Comparison of ENCODE assay signal across 21 cellular contexts in genomic region chr2:196792865-196793264, GRCh38. TPM values are rescaled to one million over a fixed set of nuclear protein-coding genes. Genes with fewer than 3 reads are reported as not detected.
DNase-seq lines count a peak whose midpoint lies in the region; ATAC-seq and TF ChIP-seq lines count a peak whose summit lies in the region.
"Had no signal": no experiment of that assay in that cellular context is flagged by ENCODE, and none has a peak within 500 bp of the region (broad histone marks: within the 10 kb centered on the region; RNA-seq: fewer than 3 reads in every experiment).

No MANE protein-coding gene starts in this region.

- H3K36me3 ChIP-seq in endodermal cell (ENCODE audit: control insufficient read depth, insufficient read depth, low read length) (peaks cover 89% of the 10 kb centered on the region), tibial nerve (peaks cover 0 to 88% (median 18%) of the 10 kb centered on the region in 3 donors)

- H3K27ac ChIP-seq in endodermal cell (ENCODE audit: low read depth, low read length): no peak overlapping the region
- H3K27ac ChIP-seq in tibial nerve: no peak overlapping the region
- H3K27ac ChIP-seq: A549 had no signal

- WGBS in endodermal cell (ENCODE audit: insufficient coverage in 1 of 2, insufficient read length in 1 of 2), 2 experiments: 98 to 100% methylated on average over 2 to 3 of the region's 3 CpGs
- 93 to 95% methylated on average over 3 of the region's 3 CpGs for whole genome bisulfite sequencing in tibial nerve, 2 donors

- no peak for TF ChIP-seq POLR2A in tibial nerve (IDR thresholded peaks at IDR 0.05)

- H3K27me3 Mint-ChIP-seq in activated T-cell treated with anti-CD3 and anti-CD28 coated beads, Interleukin-2, amount 50 U/mL, for 24 hours: no peaks in the 10 kb centered on the region
- H3K27me3 Mint-ChIP-seq in activated T-cell treated with anti-CD3 and anti-CD28 coated beads, Interleukin-2, amount 50 U/mL, for 72 hours (ENCODE audit: low read depth): no peaks in the 10 kb centered on the region
- no peaks in the 10 kb centered on the region for H3K27me3 Mint-ChIP-seq in stimulated activated naive CD8-positive, alpha-beta T cell treated with anti-CD3 and anti-CD28 coated beads, Interleukin-15, Interleukin-2, amounts not matched to agents 100 ng/mL and 50 ng/mL, for 24 hours
- no peaks in the 10 kb centered on the region for H3K27me3 Mint-ChIP-seq in endodermal cell (ENCODE audit: insufficient read depth)
- H3K27me3 Mint-ChIP-seq: CD4-positive, alpha-beta memory T cell had no signal

- no peak overlapping the region for H3K9ac ChIP-seq in endodermal cell (ENCODE audit: extremely low read depth, low read length, poor library complexity, severe bottlenecking)

- H3K4me1 ChIP-seq in endodermal cell (ENCODE audit: control insufficient read depth, insufficient read depth, low read length) (no peaks in the 10 kb centered on the region), tibial nerve (peaks cover 0 to 20% (median 3%) of the 10 kb centered on the region in 4 donors)

- H3K36me3 Mint-ChIP-seq in activated T-cell treated with anti-CD3 and anti-CD28 coated beads, Interleukin-2, amount 50 U/mL, for 24 hours (ENCODE audit: low read depth): peaks cover 35% of the 10 kb centered on the region
- peaks cover 3 to 24% of the 10 kb centered on the region in 2 donors for H3K36me3 Mint-ChIP-seq in activated T-cell treated with anti-CD3 and anti-CD28 coated beads, Interleukin-2, amount 50 U/mL, for 72 hours (ENCODE audit: insufficient read depth in 2 of 2)
- peaks cover 68% of the 10 kb centered on the region for H3K36me3 Mint-ChIP-seq in stimulated activated naive CD8-positive, alpha-beta T cell treated with anti-CD3 and anti-CD28 coated beads, Interleukin-15, Interleukin-2, amounts not matched to agents 100 ng/mL and 50 ng/mL, for 24 hours (ENCODE audit: low read depth)
- peaks cover 65% of the 10 kb centered on the region for H3K36me3 Mint-ChIP-seq in endodermal cell (ENCODE audit: low read depth)

- no peaks in the 10 kb centered on the region for H3K9me3 Mint-ChIP-seq in activated T-cell treated with anti-CD3 and anti-CD28 coated beads, Interleukin-2, amount 50 U/mL, for 24 hours
- H3K9me3 Mint-ChIP-seq in activated T-cell treated with anti-CD3 and anti-CD28 coated beads, Interleukin-2, amount 50 U/mL, for 72 hours: no peaks in the 10 kb centered on the region
- no peaks in the 10 kb centered on the region for H3K9me3 Mint-ChIP-seq in stimulated activated naive CD8-positive, alpha-beta T cell treated with anti-CD3 and anti-CD28 coated beads, Interleukin-15, Interleukin-2, amounts not matched to agents 100 ng/mL and 50 ng/mL, for 24 hours
- H3K9me3 Mint-ChIP-seq in endodermal cell: no peaks in the 10 kb centered on the region
- H3K9me3 Mint-ChIP-seq: CD4-positive, alpha-beta memory T cell had no signal

- no peaks in the 10 kb centered on the region for H3K27me3 ChIP-seq in endodermal cell (ENCODE audit: control insufficient read depth, insufficient read depth, low read length, poor library complexity, severe bottlenecking)
- no peaks in the 10 kb centered on the region for H3K27me3 ChIP-seq in tibial nerve

- H3K4me3 ChIP-seq in endodermal cell (ENCODE audit: low read length) (no peak overlapping the region), tibial nerve (no peak overlapping the region)
- H3K4me3 ChIP-seq: A549 had no signal

- H3K4me1 Mint-ChIP-seq in activated T-cell treated with anti-CD3 and anti-CD28 coated beads, Interleukin-2, amount 50 U/mL, for 24 hours (ENCODE audit: low read depth): peaks cover 33% of the 10 kb centered on the region
- H3K4me1 Mint-ChIP-seq in activated T-cell treated with anti-CD3 and anti-CD28 coated beads, Interleukin-2, amount 50 U/mL, for 72 hours (ENCODE audit: low read depth): peaks cover 13% of the 10 kb centered on the region
- H3K4me1 Mint-ChIP-seq in stimulated activated naive CD8-positive, alpha-beta T cell treated with anti-CD3 and anti-CD28 coated beads, Interleukin-15, Interleukin-2, amounts not matched to agents 100 ng/mL and 50 ng/mL, for 24 hours (ENCODE audit: low read depth): peaks cover 22% of the 10 kb centered on the region
- H3K4me1 Mint-ChIP-seq in endodermal cell: no peaks in the 10 kb centered on the region

- H3K9me3 ChIP-seq in endodermal cell (ENCODE audit: control insufficient read depth, low read length) (no peaks in the 10 kb centered on the region), tibial nerve (no peaks in the 10 kb centered on the region)
- H3K9me3 ChIP-seq: A549 had no signal

- no peak for DNase-seq in activated T-cell treated with anti-CD3 and anti-CD28 coated beads, Interleukin-2, amount 50 U/mL, for 24 hours
- no peak for DNase-seq in activated T-cell treated with anti-CD3 and anti-CD28 coated beads, Interleukin-2, amount 50 U/mL, for 72 hours
- DNase-seq in stimulated activated naive CD8-positive, alpha-beta T cell treated with anti-CD3 and anti-CD28 coated beads, Interleukin-15, Interleukin-2, amounts not matched to agents 100 U/mL and 50 U/mL, for 24 hours: no peak
- DNase-seq in endodermal cell (no peak), tibial nerve (ENCODE audit: low spot score in 2 of 2) (no peak), NCI-H2029 treated with DMSO at 0.1 percent for 48 hours (lab: John Stamatoyannopoulos, UW) (no peak)
- DNase-seq: 8988T; C1 segment of cervical spinal cord; Calu3; CD4-positive, alpha-beta memory T cell; COR-L47; DMS53; DMS79 treated with DMSO at 0.1 percent for 48 hours; GF-D8; H7; HCEC 1CT had no signal

- ATAC-seq in activated T-cell treated with anti-CD3 and anti-CD28 coated beads, Interleukin-2, amount 50 U/mL, for 72 hours (replicated peaks in 1 of 2): no peak
- ATAC-seq in stimulated activated naive CD8-positive, alpha-beta T cell treated with anti-CD3 and anti-CD28 coated beads, Interleukin-15, Interleukin-2, amounts not matched to agents 100 U/mL and 50 U/mL, for 24 hours: no peak
- ATAC-seq: A549 had no signal

- TF ChIP-seq CTCF in endodermal cell (conservative IDR thresholded peaks at IDR 0.05): no peak
- TF ChIP-seq CTCF in tibial nerve (IDR thresholded peaks at IDR 0.05): no peak

- TF ChIP-seq EP300 in tibial nerve (IDR thresholded peaks at IDR 0.05): no peak

- H3K27ac Mint-ChIP-seq in activated T-cell treated with anti-CD3 and anti-CD28 coated beads, Interleukin-2, amount 50 U/mL, for 24 hours: peak overlapping the region; percentile 14
- H3K27ac Mint-ChIP-seq in activated T-cell treated with anti-CD3 and anti-CD28 coated beads, Interleukin-2, amount 50 U/mL, for 72 hours: no peak overlapping the region
- peak overlapping the region; percentile 45 for H3K27ac Mint-ChIP-seq in stimulated activated naive CD8-positive, alpha-beta T cell treated with anti-CD3 and anti-CD28 coated beads, Interleukin-15, Interleukin-2, amounts not matched to agents 100 ng/mL and 50 ng/mL, for 24 hours
- H3K27ac Mint-ChIP-seq in endodermal cell: peak overlapping the region; percentile 13
- H3K27ac Mint-ChIP-seq: CD4-positive, alpha-beta memory T cell had no signal

- H3K4me3 Mint-ChIP-seq in activated T-cell treated with anti-CD3 and anti-CD28 coated beads, Interleukin-2, amount 50 U/mL, for 24 hours: no peak overlapping the region
- no peak overlapping the region for H3K4me3 Mint-ChIP-seq in activated T-cell treated with anti-CD3 and anti-CD28 coated beads, Interleukin-2, amount 50 U/mL, for 72 hours
- H3K4me3 Mint-ChIP-seq in stimulated activated naive CD8-positive, alpha-beta T cell treated with anti-CD3 and anti-CD28 coated beads, Interleukin-15, Interleukin-2, amounts not matched to agents 100 ng/mL and 50 ng/mL, for 24 hours: no peak overlapping the region
- no peak overlapping the region for H3K4me3 Mint-ChIP-seq in endodermal cell
- H3K4me3 Mint-ChIP-seq: CD4-positive, alpha-beta memory T cell had no signal

RNA-seq across cellular contexts. Expression of gene GTF3C3, which starts 6.6 kb away (rescaled TPM):
- total RNA-seq in activated T-cell treated with anti-CD3 and anti-CD28 coated beads, Interleukin-2, amount 50 U/mL, for 72 hours: 10 to 100 TPM; 57.2 to 61.2 TPM
- total RNA-seq in endodermal cell (10 to 100 TPM; 55.1 to 75.2 TPM), tibial nerve (10 to 100 TPM; 18.6 to 35.2 (median 28.3) TPM)
- polyA plus RNA-seq in endodermal cell (2013, experiment 1 of 2): 44.6 TPM
- polyA plus RNA-seq in endodermal cell (2013, experiment 2 of 2): 39.5 TPM

RNA-seq across cellular contexts. Expression of gene C2orf66, which starts 16.3 kb away (rescaled TPM):
- total RNA-seq in activated T-cell treated with anti-CD3 and anti-CD28 coated beads, Interleukin-2, amount 50 U/mL, for 72 hours: under 1 TPM; 0.38 to 0.60 TPM
- total RNA-seq in endodermal cell (under 1 TPM; 0.15 to 0.20 TPM), tibial nerve (not detected)
- polyA plus RNA-seq in endodermal cell (2013, experiment 1 of 2): 0.21 TPM
- 0.17 TPM for polyA plus RNA-seq in endodermal cell (2013, experiment 2 of 2)
- total RNA-seq: CD4-positive, alpha-beta memory T cell; Daoy; G401; H1; H7 had no signal
- polyA plus RNA-seq: CD4-positive, alpha-beta memory T cell; H1 had no signal
